In the genomic region with DNA sequence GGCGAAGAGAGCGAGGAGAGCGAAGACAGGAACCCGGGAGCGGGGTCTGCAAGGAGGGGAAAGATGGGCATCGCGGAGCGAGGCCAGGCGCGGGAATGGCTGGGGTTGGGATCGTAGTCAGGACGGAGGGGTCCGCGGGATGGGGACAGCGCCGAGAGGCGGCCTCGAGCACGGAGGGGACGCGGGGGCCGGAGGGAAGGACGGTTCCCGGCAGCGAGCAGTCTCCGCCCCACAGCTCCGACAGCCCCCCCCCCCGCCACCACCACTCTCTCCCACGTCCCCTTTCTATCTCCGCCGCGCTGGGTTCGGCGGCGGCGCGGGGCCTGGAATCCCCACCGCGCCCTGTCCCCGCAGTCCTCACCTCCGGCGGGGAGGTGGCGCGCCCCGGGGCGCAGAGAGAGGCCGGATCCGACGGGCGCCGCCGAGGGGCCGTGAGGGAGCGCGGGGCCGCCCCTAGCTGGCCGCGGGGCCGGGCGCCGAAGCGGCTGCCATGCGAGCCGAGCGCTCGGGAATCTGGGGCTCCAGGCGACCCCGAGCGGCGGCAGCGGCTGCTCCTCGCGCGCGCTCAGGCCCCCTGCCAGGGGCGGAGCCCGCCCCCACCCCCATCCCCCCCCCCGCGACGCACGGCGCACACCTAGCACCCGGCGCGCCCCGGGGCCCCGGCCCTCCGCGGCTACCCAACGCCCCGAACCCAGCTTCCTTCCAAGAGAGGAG, we compare ENCODE assay signal across 1 cellular context.
TF ChIP-seq lines count a peak whose summit lies in the region.

A gene with protein sequence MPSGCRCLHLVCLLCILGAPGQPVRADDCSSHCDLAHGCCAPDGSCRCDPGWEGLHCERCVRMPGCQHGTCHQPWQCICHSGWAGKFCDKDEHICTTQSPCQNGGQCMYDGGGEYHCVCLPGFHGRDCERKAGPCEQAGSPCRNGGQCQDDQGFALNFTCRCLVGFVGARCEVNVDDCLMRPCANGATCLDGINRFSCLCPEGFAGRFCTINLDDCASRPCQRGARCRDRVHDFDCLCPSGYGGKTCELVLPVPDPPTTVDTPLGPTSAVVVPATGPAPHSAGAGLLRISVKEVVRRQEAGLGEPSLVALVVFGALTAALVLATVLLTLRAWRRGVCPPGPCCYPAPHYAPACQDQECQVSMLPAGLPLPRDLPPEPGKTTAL (minus strand): TSS at position 515 of the 714 bp plus-strand sequence. CDS start 723 bp downstream, outside the sequence.

TF ChIP-seq in SK-N-SH treated with all-trans-retinoic acid at 6 μM for 48 hours, 23 proteins besides CTCF, POLR2A, EP300 and RAD21 (continued from another document):
- TF ChIP-seq ZNF70 (CRISPR knock-in tag; IDR thresholded peaks at IDR 0.05) (no peak), ZC3H10 (CRISPR knock-in tag; IDR thresholded peaks at IDR 0.05) (no peak), ZNF565 (CRISPR knock-in tag; conservative IDR thresholded peaks at IDR 0.05; ENCODE audit: low read depth) (no peak), ESRRG (CRISPR knock-in tag; IDR thresholded peaks at IDR 0.05) (no peak)
- TF ChIP-seq, protein P1, sequence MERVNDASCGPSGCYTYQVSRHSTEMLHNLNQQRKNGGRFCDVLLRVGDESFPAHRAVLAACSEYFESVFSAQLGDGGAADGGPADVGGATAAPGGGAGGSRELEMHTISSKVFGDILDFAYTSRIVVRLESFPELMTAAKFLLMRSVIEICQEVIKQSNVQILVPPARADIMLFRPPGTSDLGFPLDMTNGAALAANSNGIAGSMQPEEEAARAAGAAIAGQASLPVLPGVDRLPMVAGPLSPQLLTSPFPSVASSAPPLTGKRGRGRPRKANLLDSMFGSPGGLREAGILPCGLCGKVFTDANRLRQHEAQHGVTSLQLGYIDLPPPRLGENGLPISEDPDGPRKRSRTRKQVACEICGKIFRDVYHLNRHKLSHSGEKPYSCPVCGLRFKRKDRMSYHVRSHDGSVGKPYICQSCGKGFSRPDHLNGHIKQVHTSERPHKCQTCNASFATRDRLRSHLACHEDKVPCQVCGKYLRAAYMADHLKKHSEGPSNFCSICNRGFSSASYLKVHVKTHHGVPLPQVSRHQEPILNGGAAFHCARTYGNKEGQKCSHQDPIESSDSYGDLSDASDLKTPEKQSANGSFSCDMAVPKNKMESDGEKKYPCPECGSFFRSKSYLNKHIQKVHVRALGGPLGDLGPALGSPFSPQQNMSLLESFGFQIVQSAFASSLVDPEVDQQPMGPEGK (CRISPR knock-in tag; IDR thresholded peaks at IDR 0.05; ENCODE audit: borderline replicate concordance), result no peak
